Comparison of ENCODE assay signal across 26 cellular contexts in the genomic region with DNA sequence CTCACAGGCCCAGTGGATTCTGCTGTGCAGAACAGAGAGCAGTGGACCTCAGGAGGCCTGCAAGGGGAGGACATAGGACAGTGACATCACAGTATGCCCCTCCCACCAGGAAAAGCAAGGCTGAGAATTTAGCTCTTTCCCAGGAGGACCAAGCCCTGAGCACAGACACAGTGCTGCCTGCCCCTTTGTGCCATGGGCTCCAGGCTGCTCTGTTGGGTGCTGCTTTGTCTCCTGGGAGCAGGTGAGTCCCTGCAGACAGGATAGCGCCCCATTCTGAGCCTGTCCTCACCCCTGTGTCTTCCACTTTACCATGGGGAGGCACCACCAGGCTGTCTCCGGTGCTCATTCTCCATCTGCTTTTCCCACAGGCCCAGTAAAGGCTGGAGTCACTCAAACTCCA.
A peak's percentile ranks its signal among the peaks of the same experiment; 100 is the strongest.
DNase-seq lines count a peak whose midpoint lies in the region; ATAC-seq lines count a peak whose summit lies in the region.
"Had no signal": no experiment of that assay in that cellular context is flagged by ENCODE, and none has a peak within 500 bp of the region (broad histone marks: within the 10 kb centered on the region; RNA-seq: fewer than 3 reads in every experiment).

No MANE protein-coding gene starts in this region.

- no peak overlapping the region for H3K27ac Mint-ChIP-seq in activated naive CD4-positive, alpha-beta T cell treated with anti-CD3 and anti-CD28 coated beads, Interleukin-2, amount 50 U/mL, for 24 hours
- peak overlapping the region; percentile 80 to 91 for H3K27ac Mint-ChIP-seq in T-cell
- H3K27ac Mint-ChIP-seq in activated naive CD8-positive, alpha-beta T cell treated with anti-CD3 and anti-CD28 coated beads for 36 hours, result peak overlapping the region; percentile 69
- H3K27ac Mint-ChIP-seq in stimulated activated naive B cell treated with anti-CD40 and anti-IgM and Interleukin-4, amounts not matched to agents 10 μg/mL and 1 μg/mL and 100 μg/mL, for 72 hours, result no peak overlapping the region
- H3K27ac Mint-ChIP-seq: IgD-negative memory B cell, natural killer cell, WTC11 had no signal

- H3K4me3 ChIP-seq in thymus (ENCODE audit: low read length), result peak overlapping the region; percentile 14
- H3K4me3 ChIP-seq: colonic mucosa, lower lobe of right lung, psoas muscle, upper lobe of left lung had no signal

- no peaks in the 10 kb centered on the region for H3K27me3 ChIP-seq in thymus (ENCODE audit: control insufficient read depth, insufficient read depth)
- H3K27me3 ChIP-seq: colonic mucosa, upper lobe of left lung had no signal

- H3K9me3 Mint-ChIP-seq in activated naive CD4-positive, alpha-beta T cell treated with anti-CD3 and anti-CD28 coated beads, Interleukin-2, amount 50 U/mL, for 24 hours, result no peaks in the 10 kb centered on the region
- H3K9me3 Mint-ChIP-seq in T-cell, result no peaks in the 10 kb centered on the region
- no peaks in the 10 kb centered on the region for H3K9me3 Mint-ChIP-seq in activated naive CD8-positive, alpha-beta T cell treated with anti-CD3 and anti-CD28 coated beads for 36 hours
- H3K9me3 Mint-ChIP-seq in stimulated activated naive B cell treated with anti-CD40 and anti-IgM and Interleukin-4, amounts not matched to agents 10 μg/mL and 1 μg/mL and 100 μg/mL, for 72 hours, result no peaks in the 10 kb centered on the region
- H3K9me3 Mint-ChIP-seq: natural killer cell, WTC11 had no signal

- WGBS in thymus, result 90% methylated on average over 2 of the region's 2 CpGs

- no peaks in the 10 kb centered on the region for H3K36me3 Mint-ChIP-seq in activated naive CD4-positive, alpha-beta T cell treated with anti-CD3 and anti-CD28 coated beads, Interleukin-2, amount 50 U/mL, for 24 hours
- no peaks in the 10 kb centered on the region for H3K36me3 Mint-ChIP-seq in T-cell
- H3K36me3 Mint-ChIP-seq in activated naive CD8-positive, alpha-beta T cell treated with anti-CD3 and anti-CD28 coated beads for 36 hours, result no peaks in the 10 kb centered on the region
- no peaks in the 10 kb centered on the region for H3K36me3 Mint-ChIP-seq in stimulated activated naive B cell treated with anti-CD40 and anti-IgM and Interleukin-4, amounts not matched to agents 10 μg/mL and 1 μg/mL and 100 μg/mL, for 72 hours
- H3K36me3 Mint-ChIP-seq: natural killer cell, WTC11 had no signal

- CTCF ChIA-PET in T-cell (lab: Charles Lee), result interaction anchor here (0.5 to 1.6 kb wide), 4 partner anchors 16 to 894 kb away, joined by 3 to 9 read pairs (median 4); no protein-coding TSS in a partner anchor

- peaks cover 22% of the 10 kb centered on the region for H3K4me1 ChIP-seq in thymus (ENCODE audit: control insufficient read depth, insufficient read depth, low read length)
- H3K4me1 ChIP-seq: colonic mucosa, lower lobe of right lung, psoas muscle, upper lobe of left lung had no signal

- peak overlapping the region; percentile 61 for H3K27ac ChIP-seq in thymus (ENCODE audit: low read depth)
- H3K27ac ChIP-seq: colonic mucosa, epithelial cell of prostate, lower lobe of right lung, psoas muscle, upper lobe of left lung had no signal

- H3K9me3 ChIP-seq in thymus (ENCODE audit: control insufficient read depth), result no peaks in the 10 kb centered on the region
- H3K9me3 ChIP-seq: colonic mucosa, lower lobe of right lung, psoas muscle, upper lobe of left lung had no signal

- peaks cover 23% of the 10 kb centered on the region for H3K4me1 Mint-ChIP-seq in activated naive CD4-positive, alpha-beta T cell treated with anti-CD3 and anti-CD28 coated beads, Interleukin-2, amount 50 U/mL, for 24 hours
- peaks cover 20 to 37% (median 20%) of the 10 kb centered on the region in 3 donors for H3K4me1 Mint-ChIP-seq in T-cell
- H3K4me1 Mint-ChIP-seq in activated naive CD8-positive, alpha-beta T cell treated with anti-CD3 and anti-CD28 coated beads for 36 hours, result peaks cover 16% of the 10 kb centered on the region
- peaks cover 0 to 6% of the 10 kb centered on the region in 2 donors for H3K4me1 Mint-ChIP-seq in stimulated activated naive B cell treated with anti-CD40 and anti-IgM and Interleukin-4, amounts not matched to agents 10 μg/mL and 1 μg/mL and 100 μg/mL, for 72 hours
- H3K4me1 Mint-ChIP-seq: natural killer cell had no signal

- POLR2A ChIA-PET in T-cell (lab: Charles Lee), result interaction anchor here in 1 of 2 donors (1.1 kb wide), 2 partner anchors 468 to 487 kb away, joined by 3 to 4 read pairs; no protein-coding TSS in a partner anchor

- H3K27me3 Mint-ChIP-seq in activated naive CD4-positive, alpha-beta T cell treated with anti-CD3 and anti-CD28 coated beads, Interleukin-2, amount 50 U/mL, for 24 hours, result peaks cover 2% of the 10 kb centered on the region
- H3K27me3 Mint-ChIP-seq in T-cell, result peaks cover 12 to 19% of the 10 kb centered on the region in 2 donors
- peaks cover 4% of the 10 kb centered on the region for H3K27me3 Mint-ChIP-seq in activated naive CD8-positive, alpha-beta T cell treated with anti-CD3 and anti-CD28 coated beads for 36 hours
- H3K27me3 Mint-ChIP-seq in stimulated activated naive B cell treated with anti-CD40 and anti-IgM and Interleukin-4, amounts not matched to agents 10 μg/mL and 1 μg/mL and 100 μg/mL, for 72 hours, result peaks cover 12 to 13% of the 10 kb centered on the region in 2 donors

- H3K4me3 Mint-ChIP-seq in activated naive CD4-positive, alpha-beta T cell treated with anti-CD3 and anti-CD28 coated beads, Interleukin-2, amount 50 U/mL, for 24 hours, result peak overlapping the region; percentile 51
- peak overlapping the region; percentile 64 to 72 (median 68) for H3K4me3 Mint-ChIP-seq in T-cell
- H3K4me3 Mint-ChIP-seq in activated naive CD8-positive, alpha-beta T cell treated with anti-CD3 and anti-CD28 coated beads for 36 hours, result peak overlapping the region; percentile 32
- no peak overlapping the region for H3K4me3 Mint-ChIP-seq in stimulated activated naive B cell treated with anti-CD40 and anti-IgM and Interleukin-4, amounts not matched to agents 10 μg/mL and 1 μg/mL and 100 μg/mL, for 72 hours
- H3K4me3 Mint-ChIP-seq: IgD-negative memory B cell, natural killer cell, WTC11 had no signal

- DNase-seq in activated naive CD4-positive, alpha-beta T cell treated with anti-CD3 and anti-CD28 coated beads, Interleukin-2, amount 50 U/mL, for 16 hours, result no peak
- no peak for DNase-seq in T-cell
- no peak for DNase-seq in activated naive CD8-positive, alpha-beta T cell treated with anti-CD3 and anti-CD28 coated beads for 36 hours
- no peak for DNase-seq in stimulated activated naive B cell treated with anti-CD40 and anti-IgM and Interleukin-4, amounts not matched to agents 10 μg/mL and 1 μg/mL and 100 μg/mL, for 72 hours
- DNase-seq: activated CD8-positive, alpha-beta memory T cell treated with anti-CD3 and anti-CD28 coated beads for 24 hours; C1 segment of cervical spinal cord; colonic mucosa; effector CD8-positive, alpha-beta T cell; GOT3; hippocampal formation; lower lobe of right lung; natural killer cell; NCI-H146; NCI-H345; NCI-H748 treated with DMSO at 0.1 percent for 48 hours; occipital lobe; psoas muscle; stimulated activated CD8-positive, alpha-beta memory T cell treated with anti-CD3 and anti-CD28 coated beads, Interleukin-4, amount 100 ng/mL, for 48 hours; upper lobe of left lung had no signal

- H3K36me3 ChIP-seq in thymus (ENCODE audit: control insufficient read depth, insufficient read depth), result no peaks in the 10 kb centered on the region
- H3K36me3 ChIP-seq: colonic mucosa, lower lobe of right lung, upper lobe of left lung had no signal

- ATAC-seq in T-cell (replicated peaks in 1 of 4) (peak in 1 of 4 experiments; percentile 11), HG02759 (IDR thresholded peaks at IDR 0.05; ENCODE audit: unreplicated experiment) (no peak)
- no peak for ATAC-seq in stimulated activated naive B cell treated with anti-CD40 and anti-IgM and Interleukin-4, amounts not matched to agents 10 μg/mL and 1 μg/mL and 100 μg/mL, for 72 hours (replicated peaks)
- ATAC-seq: natural killer cell, psoas muscle, sciatic nerve had no signal

Comparison
In these comparisons a context has a peak if more than half of its experiments do, and no peak if none do; other contexts are left out.
1. H3K27ac Mint-ChIP-seq: peak in T-cell (2 of 2) and activated naive CD8-positive, alpha-beta T cell treated with anti-CD3 and anti-CD28 coated beads for 36 hours (single experiment); none in activated naive CD4-positive, alpha-beta T cell treated with anti-CD3 and anti-CD28 coated beads, Interleukin-2, amount 50 U/mL, for 24 hours (single experiment) and stimulated activated naive B cell treated with anti-CD40 and anti-IgM and Interleukin-4, amounts not matched to agents 10 μg/mL and 1 μg/mL and 100 μg/mL, for 72 hours (single experiment).
2. H3K4me3 Mint-ChIP-seq: peak in activated naive CD4-positive, alpha-beta T cell treated with anti-CD3 and anti-CD28 coated beads, Interleukin-2, amount 50 U/mL, for 24 hours (single experiment), T-cell (3 of 3) and activated naive CD8-positive, alpha-beta T cell treated with anti-CD3 and anti-CD28 coated beads for 36 hours (single experiment); none in stimulated activated naive B cell treated with anti-CD40 and anti-IgM and Interleukin-4, amounts not matched to agents 10 μg/mL and 1 μg/mL and 100 μg/mL, for 72 hours (0 of 2).